ENCODE assay signal across 1 cellular context in genomic region chr1:26353976-26354820, GRCh38.
TF ChIP-seq lines count a peak whose summit lies in the region.

CRYBG2 (minus strand) TSS chr1:26354130; CDS start chr1:26346657, 7,473 bp downstream.

TF ChIP-seq in HCT116, 20 proteins besides CTCF, POLR2A, EP300 and RAD21 (continued from another document):
- no peak for TF ChIP-seq ZBTB33 (IDR thresholded peaks at IDR 0.05; ENCODE audit: extremely low read depth, insufficient replicate concordance, low read length)
- no peak for TF ChIP-seq SP1 (IDR thresholded peaks at IDR 0.05; ENCODE audit: low read depth)
- no peak for TF ChIP-seq SRF (IDR thresholded peaks at IDR 0.05; ENCODE audit: low read depth)
